In genomic region chr6:28218312-28219248, GRCh38 we compare ENCODE assay signal across 8 cellular contexts. TPM values are rescaled to one million over a fixed set of nuclear protein-coding genes. Genes with fewer than 3 reads are reported as not detected.
DNase-seq lines count a peak whose midpoint lies in the region; ATAC-seq and TF ChIP-seq lines count a peak whose summit lies in the region.

No MANE protein-coding gene starts in this region.

- intact Hi-C loops in colonic mucosa (cut with DNase I): no loop called here
- intact Hi-C loops in left colon (cut with DNase I, micrococcal nuclease): loop anchor here in 1 of 2 donors (10.0 kb wide), 1 partner anchor 74 kb away; the partner anchor contains the start of gene ZKSCAN8

- no peaks in the 10 kb centered on the region for H3K36me3 ChIP-seq in colonic mucosa

- no peaks in the 10 kb centered on the region for H3K9me3 ChIP-seq in colonic mucosa

- TF ChIP-seq EP300 in Ishikawa (IDR thresholded peaks at IDR 0.05; ENCODE audit: borderline replicate concordance): no peak

- H3K27ac ChIP-seq in colonic mucosa: peak overlapping the region; percentile 61

- TF ChIP-seq RAD21 in Ishikawa (IDR thresholded peaks at IDR 0.05; ENCODE audit: low read depth): no peak

- DNase-seq in DMS79 treated with DMSO at 0.1 percent for 48 hours (lab: John Stamatoyannopoulos, UW) (peak; percentile 74), SHP77 (lab: John Stamatoyannopoulos, UW) (peak; percentile 75 to 80), colonic mucosa (peak; percentile 78), left colon (peak; percentile 78 to 90)
- peak; percentile 35 to 64 for DNase-seq in stimulated activated CD4-positive, alpha-beta T cell treated with anti-CD3 and anti-CD28 coated beads, Interleukin-2, amount 100 ng/mL, for 24 hours

- peak overlapping the region; percentile 28 to 47 for H3K9ac ChIP-seq in colonic mucosa (ENCODE audit: low read depth in 2 of 2, low read length in 2 of 2)

- no peak for TF ChIP-seq CTCF in colonic mucosa (IDR thresholded peaks at IDR 0.05)

- ATAC-seq in GM19467 (IDR thresholded peaks at IDR 0.05; ENCODE audit: unreplicated experiment) (peak; percentile 63), left colon (peak; percentile 90), HG03095 (IDR thresholded peaks at IDR 0.05; ENCODE audit: unreplicated experiment) (no peak)

- no peaks in the 10 kb centered on the region for H3K4me1 ChIP-seq in colonic mucosa

- peak overlapping the region; percentile 48 for H3K4me3 ChIP-seq in colonic mucosa

- H3K27me3 ChIP-seq in colonic mucosa: no peaks in the 10 kb centered on the region

TF ChIP-seq in Ishikawa, 13 proteins besides CTCF, POLR2A, EP300 and RAD21:
- TF ChIP-seq TCF12 (IDR thresholded peaks at IDR 0.05; ENCODE audit: low read depth) (no peak; the same call in 1 of the 2 replicates), TAF1 (IDR thresholded peaks at IDR 0.05; ENCODE audit: low read depth) (0 out of 2 replicates have a peak, but pooled peaks have one; percentile 33), NFIC (IDR thresholded peaks at IDR 0.05) (no peak), MAX (IDR thresholded peaks at IDR 0.05) (peak; percentile 93)
TF ChIP-seq in Ishikawa: peak in this region for 2.

RNA-seq across cellular contexts. Expression of gene ZSCAN9, which starts 6.5 kb away (rescaled TPM):
- total RNA-seq in colonic mucosa: 1 to 10 TPM; 8.9 to 9.8 TPM
- total RNA-seq in left colon: 10 to 100 TPM; 10.4 to 12.8 TPM

RNA-seq across cellular contexts. Expression of gene ZKSCAN4, which starts 33.5 kb away (rescaled TPM):
- 1 to 10 TPM; 4.9 to 5.2 TPM for total RNA-seq in colonic mucosa
- 1 to 10 TPM; 4.8 to 6.0 TPM for total RNA-seq in left colon

RNA-seq across cellular contexts. Expression of gene NKAPL, which starts 40.5 kb away (rescaled TPM):
- under 1 TPM; 0.25 to 0.29 TPM for total RNA-seq in colonic mucosa
- total RNA-seq in left colon: under 1 TPM; 0.21 to 0.47 TPM

RNA-seq across cellular contexts. Expression of gene ZSCAN26, which starts 48.4 kb away (rescaled TPM):
- total RNA-seq in colonic mucosa (1 to 10 TPM; 4.2 to 7.8 TPM), left colon (1 to 10 TPM; 3.8 to 7.9 TPM)
